8 cellular contexts compared by ENCODE assay signal in genomic region chr2:157441072-157441454, GRCh38. TPM values are rescaled to one million over a fixed set of nuclear protein-coding genes. Genes with fewer than 3 reads are reported as not detected.
A peak's percentile ranks its signal among the peaks of the same experiment; 100 is the strongest.
DNase-seq lines count a peak whose midpoint lies in the region; ATAC-seq and TF ChIP-seq lines count a peak whose summit lies in the region.

No MANE protein-coding gene starts in this region.

- DNase-seq in NCI-H1105 (lab: John Stamatoyannopoulos, UW) (peak; percentile 17), epithelial cell of esophagus (ENCODE audit: low read depth) (peak; percentile 32), DMS79 (lab: John Stamatoyannopoulos, UW) (no peak), amniotic stem cell (lab: John Stamatoyannopoulos, UW) (no peak), posterior vena cava (ENCODE audit: low spot score) (no peak), BE2C (no peak)

- no peaks in the 10 kb centered on the region for H3K4me1 ChIP-seq in BE2C

- no peak overlapping the region for H3K4me3 ChIP-seq in epithelial cell of esophagus (ENCODE audit: low read length)
- H3K4me3 ChIP-seq in BE2C (ENCODE audit: low read depth, low read length): no peak overlapping the region

- no peaks in the 10 kb centered on the region for H3K36me3 ChIP-seq in BE2C

- peak; percentile 29 for ATAC-seq in GM18519 (IDR thresholded peaks at IDR 0.05; ENCODE audit: low FRiP score, unreplicated experiment)
- ATAC-seq in GM21576 (IDR thresholded peaks at IDR 0.05; ENCODE audit: unreplicated experiment): peak; percentile 43

- intact Hi-C loops in posterior vena cava (cut with DNase I): no loop called here

- TF ChIP-seq CTCF in epithelial cell of esophagus (IDR thresholded peaks at IDR 0.05; ENCODE audit: insufficient read depth, low read depth, low read length, missing control alignments): no peak
- no peak for TF ChIP-seq CTCF in BE2C (IDR thresholded peaks at IDR 0.05; ENCODE audit: low read depth, low read length)

- H3K9me3 ChIP-seq in BE2C: no peaks in the 10 kb centered on the region

- H3K27me3 ChIP-seq in BE2C: no peaks in the 10 kb centered on the region

RNA-seq across cellular contexts. Expression of gene CYTIP, which starts 2.8 kb away (rescaled TPM):
- total RNA-seq in posterior vena cava: 1 to 10 TPM; 6.3 to 6.8 TPM
- polyA plus RNA-seq in BE2C (2012; ENCODE audit: insufficient read depth, insufficient read length, low read depth): not detected

Comparison
In these comparisons a context has a peak if more than half of its experiments do, and no peak if none do; other contexts are left out.
1. DNase-seq: peak in NCI-H1105 (single experiment) and epithelial cell of esophagus (single experiment); none in DMS79 (single experiment), amniotic stem cell (single experiment), posterior vena cava (single experiment) and BE2C (single experiment).